19 cellular contexts compared by ENCODE assay signal in genomic region chr4:82726601-82727000, GRCh38.
"Had no signal": no experiment of that assay in that cellular context is flagged by ENCODE, and none has a peak within 500 bp of the region (broad histone marks: within the 10 kb centered on the region; RNA-seq: fewer than 3 reads in every experiment).

No MANE protein-coding gene starts in this region.

- H3K27me3 ChIP-seq: right atrium auricular region, transverse colon, upper lobe of left lung, vagina had no signal

- H3K9me3 ChIP-seq: lower lobe of right lung, right atrium auricular region, transverse colon, upper lobe of left lung, vagina had no signal

- DNase-seq: hippocampal formation; kidney glomerular epithelial cell; left cardiac atrium; lower lobe of right lung; mammary epithelial cell; mesenchymal stem cell; naive thymus-derived CD8-positive, alpha-beta T cell; stimulated activated CD4-positive, alpha-beta T cell treated with anti-CD3 and anti-CD28 coated beads, Interleukin-12 subunit alpha, Interleukin-12 subunit beta, amount 100 ng/mL, for 4 hours; stimulated activated CD4-positive, alpha-beta T cell treated with anti-CD3 and anti-CD28 coated beads, Interleukin-4, amount 100 ng/mL, for 24 hours; stimulated activated naive CD4-positive, alpha-beta T cell; transverse colon; upper lobe of left lung had no signal

- H3K36me3 ChIP-seq: lower lobe of right lung, right atrium auricular region, transverse colon, upper lobe of left lung, vagina had no signal

- ATAC-seq: left lobe of liver; lower lobe of right lung; naive thymus-derived CD8-positive, alpha-beta T cell; sciatic nerve; stimulated activated effector memory CD8-positive, alpha-beta T cell treated with anti-CD3 and anti-CD28 coated beads, Interleukin-12 subunit alpha, Interleukin-12 subunit beta, amount 100 ng/mL, for 72 hours had no signal

- H3K4me3 ChIP-seq: lower lobe of right lung, right atrium auricular region, skin epidermis, transverse colon, upper lobe of left lung, vagina had no signal

- H3K4me1 ChIP-seq: parathyroid adenoma, right atrium auricular region, transverse colon, vagina had no signal

- H3K27ac ChIP-seq: lower lobe of right lung, parathyroid adenoma, right atrium auricular region, skin epidermis, transverse colon, upper lobe of left lung, vagina had no signal
